17 cellular contexts compared by ENCODE assay signal in the genomic region with DNA sequence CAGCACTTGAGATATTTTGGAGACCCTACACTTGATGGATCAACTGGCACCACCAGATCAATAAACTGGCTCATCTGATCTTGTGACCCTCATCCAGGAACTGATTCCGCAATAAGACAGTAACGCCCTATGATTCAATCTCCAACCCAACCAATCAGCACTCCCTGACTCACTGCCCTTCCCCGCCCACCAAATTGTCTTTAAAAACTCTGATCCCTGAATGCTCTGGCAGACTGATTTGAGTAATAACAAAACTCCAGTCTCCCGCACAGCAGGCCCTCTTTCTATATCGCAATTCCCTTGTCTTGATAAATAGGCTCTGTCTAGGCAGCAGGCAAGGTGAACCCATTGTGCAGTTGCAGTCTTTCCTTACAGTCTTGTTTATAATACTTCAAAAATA.
"Had no signal": no experiment of that assay in that cellular context is flagged by ENCODE, and none has a peak within 500 bp of the region (broad histone marks: within the 10 kb centered on the region; RNA-seq: fewer than 3 reads in every experiment).

No MANE protein-coding gene starts in this region.

- H3K4me1 ChIP-seq: pancreas, upper lobe of right lung had no signal

- H3K36me3 Mint-ChIP-seq: naive B cell had no signal

- H3K36me3 ChIP-seq: pancreas, thoracic aorta, upper lobe of right lung had no signal

- H3K27ac ChIP-seq: pancreas, thoracic aorta, upper lobe of right lung had no signal

- H3K27me3 Mint-ChIP-seq: activated T-helper 17 cell treated with anti-CD3 and anti-CD28 coated beads, Interleukin-2, amount 50 U/mL, for 72 hours; effector memory CD8-positive, alpha-beta T cell; naive B cell had no signal

- H3K9me3 ChIP-seq: pancreas, thoracic aorta, upper lobe of right lung had no signal

- H3K4me3 Mint-ChIP-seq: activated T-helper 17 cell treated with anti-CD3 and anti-CD28 coated beads, Interleukin-2, amount 50 U/mL, for 72 hours; effector memory CD8-positive, alpha-beta T cell; naive B cell had no signal

- H3K27ac Mint-ChIP-seq: activated T-helper 17 cell treated with anti-CD3 and anti-CD28 coated beads, Interleukin-2, amount 50 U/mL, for 72 hours; effector memory CD8-positive, alpha-beta T cell; naive B cell had no signal

- FAIRE-seq: islet of Langerhans, pancreas had no signal

- H3K4me1 Mint-ChIP-seq: activated T-helper 17 cell treated with anti-CD3 and anti-CD28 coated beads, Interleukin-2, amount 50 U/mL, for 72 hours; naive B cell had no signal

- ATAC-seq: activated T-helper 17 cell treated with anti-CD3 and anti-CD28 coated beads, Interleukin-2, amount 50 U/mL, for 72 hours; effector memory CD8-positive, alpha-beta T cell; left lobe of liver; pancreas; upper lobe of right lung had no signal

- DNase-seq: activated CD4-positive, alpha-beta T cell treated with anti-CD3 and anti-CD28 coated beads for 1 hour; activated CD4-positive, alpha-beta T cell treated with anti-CD3 and anti-CD28 coated beads, Interleukin-2, amount 50 U/mL, for 48 hours; activated naive CD4-positive, alpha-beta T cell treated with Interleukin-2 at 50 U/mL for 16 hours; anterior cingulate cortex; dermis blood vessel endothelial cell; effector memory CD8-positive, alpha-beta T cell; erythroblast; hippocampal formation; mammary epithelial cell; naive B cell; pancreas; stimulated activated CD4-positive, alpha-beta T cell treated with anti-CD3 and anti-CD28 coated beads, Interleukin-1b, Interleukin-23, amount 100 ng/mL, for 48 hours; upper lobe of right lung had no signal

- H3K4me3 ChIP-seq: pancreas, thoracic aorta, upper lobe of right lung had no signal

- H3K27me3 ChIP-seq: pancreas, upper lobe of right lung had no signal
